ENCODE assay signal across 10 cellular contexts in genomic region chr22:25942989-25943411, GRCh38.
A peak's percentile ranks its signal among the peaks of the same experiment; 100 is the strongest.
DNase-seq lines count a peak whose midpoint lies in the region; ATAC-seq and TF ChIP-seq lines count a peak whose summit lies in the region.
"Had no signal": no experiment of that assay in that cellular context is flagged by ENCODE, and none has a peak within 500 bp of the region (broad histone marks: within the 10 kb centered on the region; RNA-seq: fewer than 3 reads in every experiment).

No MANE protein-coding gene starts in this region.

- H3K4me1 ChIP-seq in HUES48 (ENCODE audit: control insufficient read depth, insufficient read depth, low read length) (peaks cover 17% of the 10 kb centered on the region), endodermal cell (ENCODE audit: control insufficient read depth, insufficient read depth, low read length) (peaks cover 2% of the 10 kb centered on the region)

- H3K27ac ChIP-seq in HUES48 (ENCODE audit: low read depth, low read length) (peak overlapping the region; percentile 46), endodermal cell (ENCODE audit: low read depth, low read length) (peak overlapping the region; percentile 72)

- peak; percentile 85 for DNase-seq in NCI-H345 treated with DMSO at 0.1 percent for 48 hours (lab: John Stamatoyannopoulos, UW; ENCODE audit: unreplicated experiment)
- peak; percentile 86 for DNase-seq in endodermal cell
- DNase-seq in progenitor cell of endocrine pancreas (ENCODE audit: low spot score, unreplicated experiment), result no peak
- no peak for DNase-seq in stimulated activated CD4-positive, alpha-beta T cell treated with anti-CD3 and anti-CD28 coated beads, Interleukin-2, amount 100 ng/mL, for 24 hours
- DNase-seq in mesenteric fat pad (ENCODE audit: low spot score), result no peak
- DNase-seq: activated naive CD4-positive, alpha-beta T cell treated with anti-CD3 and anti-CD28 coated beads for 36 hours had no signal

- H3K9me3 ChIP-seq in HUES48 (ENCODE audit: control insufficient read depth, insufficient read depth, low read length), result no peaks in the 10 kb centered on the region
- no peaks in the 10 kb centered on the region for H3K9me3 ChIP-seq in endodermal cell (ENCODE audit: control insufficient read depth, low read length)

- no peaks in the 10 kb centered on the region for H3K36me3 ChIP-seq in HUES48 (ENCODE audit: control insufficient read depth, insufficient read depth, low read length)
- no peaks in the 10 kb centered on the region for H3K36me3 ChIP-seq in endodermal cell (ENCODE audit: control insufficient read depth, insufficient read depth, low read length)

- no peak for TF ChIP-seq CTCF in endodermal cell (conservative IDR thresholded peaks at IDR 0.05)
- no peak for TF ChIP-seq CTCF in progenitor cell of endocrine pancreas (IDR thresholded peaks at IDR 0.05; ENCODE audit: unreplicated experiment)

- 64 to 70% methylated on average over 4 to 9 of the region's 9 CpGs for WGBS in endodermal cell (ENCODE audit: insufficient coverage in 1 of 2, insufficient read length in 1 of 2), 2 experiments

- H3K27me3 Mint-ChIP-seq in endodermal cell (ENCODE audit: insufficient read depth) (peaks cover under 1% of the 10 kb centered on the region), progenitor cell of endocrine pancreas (peaks cover 15% of the 10 kb centered on the region)

- H3K27me3 ChIP-seq in HUES48 (ENCODE audit: control insufficient read depth, insufficient read depth, low read length) (no peaks in the 10 kb centered on the region), endodermal cell (ENCODE audit: control insufficient read depth, insufficient read depth, low read length, poor library complexity, severe bottlenecking) (no peaks in the 10 kb centered on the region)

- H3K9ac ChIP-seq in HUES48 (ENCODE audit: low read depth, low read length), result no peak overlapping the region
- H3K9ac ChIP-seq in endodermal cell (ENCODE audit: extremely low read depth, low read length, poor library complexity, severe bottlenecking), result no peak overlapping the region

- H3K4me1 Mint-ChIP-seq in endodermal cell, result peaks cover 31% of the 10 kb centered on the region
- peaks cover 4% of the 10 kb centered on the region for H3K4me1 Mint-ChIP-seq in progenitor cell of endocrine pancreas (ENCODE audit: low read depth)

- ATAC-seq in GM21619 (IDR thresholded peaks at IDR 0.05; ENCODE audit: unreplicated experiment) (no peak), HG03378 (IDR thresholded peaks at IDR 0.05; ENCODE audit: unreplicated experiment) (no peak)
- ATAC-seq: left lobe of liver had no signal

- H3K27ac Mint-ChIP-seq in endodermal cell, result peak overlapping the region; percentile 38
- H3K27ac Mint-ChIP-seq in progenitor cell of endocrine pancreas, result peak overlapping the region; percentile 30
- H3K27ac Mint-ChIP-seq: activated naive CD4-positive, alpha-beta T cell treated with anti-CD3 and anti-CD28 coated beads for 36 hours had no signal

- H3K9me3 Mint-ChIP-seq in endodermal cell (peaks cover 5% of the 10 kb centered on the region), progenitor cell of endocrine pancreas (ENCODE audit: low read depth) (peaks cover 9% of the 10 kb centered on the region)
- H3K9me3 Mint-ChIP-seq: activated naive CD4-positive, alpha-beta T cell treated with anti-CD3 and anti-CD28 coated beads for 36 hours had no signal

- H3K36me3 Mint-ChIP-seq in endodermal cell (ENCODE audit: low read depth) (no peaks in the 10 kb centered on the region), progenitor cell of endocrine pancreas (ENCODE audit: insufficient read depth) (peaks cover 1% of the 10 kb centered on the region)

- no peak overlapping the region for H3K4me3 ChIP-seq in HUES48 (ENCODE audit: low read depth, low read length)
- no peak overlapping the region for H3K4me3 ChIP-seq in endodermal cell (ENCODE audit: low read length)

- H3K4me3 Mint-ChIP-seq in endodermal cell (no peak overlapping the region), progenitor cell of endocrine pancreas (ENCODE audit: low read depth) (no peak overlapping the region)
- H3K4me3 Mint-ChIP-seq: activated naive CD4-positive, alpha-beta T cell treated with anti-CD3 and anti-CD28 coated beads for 36 hours had no signal

Comparison
In these comparisons a context has a peak if more than half of its experiments do, and no peak if none do; other contexts are left out.
1. DNase-seq: peak in NCI-H345 treated with DMSO at 0.1 percent for 48 hours (single experiment) and endodermal cell (single experiment); none in progenitor cell of endocrine pancreas (single experiment), stimulated activated CD4-positive, alpha-beta T cell treated with anti-CD3 and anti-CD28 coated beads, Interleukin-2, amount 100 ng/mL, for 24 hours (0 of 2) and mesenteric fat pad (single experiment).